In genomic region chr3:197186887-197187588, GRCh38 we compare ENCODE assay signal across 1 cellular context.
TF ChIP-seq lines count a peak whose summit lies in the region.

No MANE protein-coding gene starts in this region.

TF ChIP-seq in K562, 482 proteins besides CTCF, POLR2A, EP300 and RAD21 (continued from another document):
- TF ChIP-seq MNT (conservative IDR thresholded peaks at IDR 0.05), result 0 out of 4 replicates have a peak, but pooled peaks of 1 of the 2 experiments have one; percentile 12
